ENCODE assay signal across 1 cellular context in the genomic region with DNA sequence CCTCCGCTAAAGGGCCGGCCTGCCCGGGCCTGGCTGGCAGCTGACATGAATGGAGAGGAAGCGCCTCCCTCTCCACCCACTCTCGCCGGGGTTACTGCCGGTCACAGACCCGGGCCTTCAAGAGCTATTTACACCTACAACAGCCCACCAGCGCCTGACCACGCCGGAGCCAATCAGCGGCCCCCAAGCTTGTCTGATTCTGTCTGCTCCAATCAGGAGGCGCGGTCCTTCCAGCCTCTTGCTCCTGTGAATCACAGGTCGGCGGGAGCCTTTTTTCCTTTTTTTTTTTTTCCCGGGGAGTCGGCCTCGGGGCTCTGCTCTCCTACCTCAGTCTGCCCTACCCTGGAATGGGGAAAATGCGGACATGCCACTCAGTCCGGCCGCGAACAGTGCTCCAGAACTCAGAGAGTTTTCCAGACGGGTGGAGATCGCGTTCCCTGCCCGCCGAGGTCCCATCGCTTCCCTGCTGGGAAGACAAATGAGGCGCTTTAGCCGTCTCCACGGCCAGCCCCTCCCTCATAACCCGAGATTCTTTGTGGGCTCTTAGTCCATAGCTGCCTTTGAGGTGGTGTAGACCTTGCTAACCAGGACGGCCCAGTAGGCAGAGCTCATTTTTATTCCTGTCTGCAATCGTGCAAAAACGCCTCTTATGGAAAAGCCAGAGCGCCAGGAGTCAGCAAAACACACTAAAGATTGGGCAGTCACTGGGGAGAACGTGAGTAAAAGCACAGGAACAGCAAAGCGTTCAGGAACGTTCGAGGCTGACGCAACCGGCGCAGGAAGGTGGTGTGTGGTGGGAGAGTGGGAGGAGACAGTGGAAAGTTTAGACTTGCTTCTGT.
A peak's percentile ranks its signal among the peaks of the same experiment; 100 is the strongest.
TF ChIP-seq lines count a peak whose summit lies in the region.

No MANE protein-coding gene starts in this region.

TF ChIP-seq in liver, 16 proteins besides CTCF, POLR2A, EP300 and RAD21 (continued from another document):
- peak; percentile 90 for TF ChIP-seq REST (IDR thresholded peaks at IDR 0.05)
- no peak for TF ChIP-seq HNF4G (IDR thresholded peaks at IDR 0.05)
